1 cellular context compared by ENCODE assay signal in the genomic region with DNA sequence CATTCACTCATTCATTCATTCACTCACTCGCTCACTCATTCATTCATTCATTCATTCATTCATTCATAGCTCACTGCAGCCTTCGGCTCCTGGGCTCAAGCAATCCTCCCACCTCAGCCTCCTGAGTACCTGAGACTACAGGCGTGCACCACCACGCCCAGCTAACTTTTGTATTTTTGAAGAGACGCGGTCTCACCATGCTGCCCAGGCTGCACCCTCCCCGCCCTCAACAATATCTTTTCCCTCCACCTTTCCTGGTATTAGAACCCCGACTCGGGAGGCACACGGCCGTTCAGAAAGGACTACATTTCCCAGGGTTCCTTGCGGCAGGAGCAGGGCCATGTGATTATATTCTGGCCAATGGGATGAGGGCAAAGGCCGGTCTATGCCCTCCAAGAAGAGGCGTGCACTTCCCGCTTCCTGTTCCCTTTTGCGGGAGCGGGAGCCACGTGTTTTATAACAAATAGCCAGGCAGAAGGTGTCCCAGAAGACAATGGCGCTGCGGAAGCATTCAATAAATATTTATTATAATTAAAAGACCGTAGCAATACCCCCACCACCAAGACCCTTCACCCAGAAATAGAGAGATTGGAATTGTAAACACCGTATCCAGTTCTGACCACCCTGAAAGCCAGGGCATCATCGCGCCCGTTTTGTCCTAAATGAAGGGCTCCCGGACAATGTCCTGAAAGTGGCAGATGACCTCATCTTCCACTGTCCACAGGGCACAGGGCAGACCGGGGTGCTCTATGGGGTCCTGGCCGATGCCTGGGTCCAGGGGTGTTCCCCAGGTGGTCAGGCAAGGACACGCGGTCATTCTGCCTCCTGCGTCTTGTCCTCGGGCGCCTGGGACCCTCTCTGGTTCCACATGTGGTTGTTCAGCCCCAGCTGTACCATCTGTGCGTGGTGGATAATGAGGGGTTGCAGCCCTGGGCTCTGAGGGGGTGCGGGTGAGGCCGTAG.
TF ChIP-seq lines count a peak whose summit lies in the region.

No MANE protein-coding gene starts in this region.

TF ChIP-seq in SK-N-SH, 30 proteins besides CTCF, POLR2A, EP300 and RAD21 (continued from another document):
- TF ChIP-seq USF2 (IDR thresholded peaks at IDR 0.05; ENCODE audit: borderline replicate concordance, low read depth, low read length) (peak; percentile 86), CHD2 (IDR thresholded peaks at IDR 0.05; ENCODE audit: low read length, partially characterized antibody) (peak; percentile 67), SIN3A (IDR thresholded peaks at IDR 0.05; ENCODE audit: borderline replicate concordance, low read depth, low read length) (no peak), JUND (IDR thresholded peaks at IDR 0.05) (no peak; the same call in 1 of the 2 replicates), GABPA (IDR thresholded peaks at IDR 0.05; ENCODE audit: low read depth) (peak; percentile 83)
- TF ChIP-seq, protein P1, sequence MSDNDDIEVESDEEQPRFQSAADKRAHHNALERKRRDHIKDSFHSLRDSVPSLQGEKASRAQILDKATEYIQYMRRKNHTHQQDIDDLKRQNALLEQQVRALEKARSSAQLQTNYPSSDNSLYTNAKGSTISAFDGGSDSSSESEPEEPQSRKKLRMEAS (IDR thresholded peaks at IDR 0.05; ENCODE audit: low read depth) = peak; percentile 99
